In the genomic region with DNA sequence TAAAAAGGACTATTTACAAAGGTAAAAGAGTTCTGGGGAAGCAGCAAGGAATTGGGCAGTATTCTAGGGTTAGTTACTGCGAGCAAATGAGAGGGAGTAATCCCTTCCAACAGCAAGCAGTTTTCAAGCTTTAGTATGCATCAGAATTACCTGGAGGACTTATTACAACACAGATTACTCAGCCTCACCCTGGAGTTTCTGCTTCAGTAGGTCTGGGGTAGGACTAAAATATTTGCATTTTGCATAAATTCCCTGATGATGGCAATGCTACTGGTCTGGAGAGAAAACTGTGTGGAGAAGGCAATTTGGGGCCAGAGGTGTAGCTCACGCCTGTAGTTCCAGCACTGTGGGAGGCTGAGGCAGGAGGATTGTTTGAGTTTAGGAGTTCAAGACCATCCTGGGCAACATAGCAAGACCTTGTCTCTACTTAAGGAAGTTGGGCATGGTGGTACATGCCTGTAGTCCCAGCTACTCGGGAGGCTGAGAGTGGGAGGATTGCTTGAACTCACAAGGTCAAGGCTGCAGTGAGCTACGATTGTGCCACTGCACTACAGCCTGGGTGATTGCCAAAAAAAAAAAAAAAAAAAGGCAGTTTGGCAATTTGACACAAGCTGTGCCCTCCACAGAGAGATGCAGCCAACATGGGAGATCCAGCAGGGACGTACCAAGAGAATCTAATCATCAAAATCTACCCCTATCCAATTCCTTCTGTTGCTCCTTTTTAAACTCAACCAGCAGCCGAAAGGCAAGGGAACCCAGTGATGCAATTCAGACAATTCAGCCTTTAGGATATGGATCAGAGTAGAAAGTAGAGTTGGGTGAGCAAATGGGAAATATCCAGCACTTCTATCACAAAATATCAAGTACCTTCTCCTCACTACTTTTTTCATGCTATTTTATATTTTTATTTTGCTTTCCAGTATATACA, we compare ENCODE assay signal across 11 cellular contexts. TPM values are rescaled to one million over a fixed set of nuclear protein-coding genes. Genes with fewer than 3 reads are reported as not detected.
DNase-seq lines count a peak whose midpoint lies in the region; ATAC-seq and TF ChIP-seq lines count a peak whose summit lies in the region.
"Had no signal": no experiment of that assay in that cellular context is flagged by ENCODE, and none has a peak within 500 bp of the region (broad histone marks: within the 10 kb centered on the region; RNA-seq: fewer than 3 reads in every experiment).

No MANE protein-coding gene starts in this region.

- POLR2A ChIA-PET in Caco-2 (lab: Charles Lee) = no interaction called here
- POLR2A ChIA-PET in activated CD8-positive, alpha-beta T cell treated with anti-CD3 and anti-CD28 coated beads, Interleukin-2, amount 10 ng/mL, durations not matched to agents 7 days and 5 days (lab: Charles Lee) = interaction anchor here (0.5 to 3.0 kb wide), 6 partner anchors 20 to 543 kb away, joined by 3 to 18 read pairs (median 6); partner anchors contain the start of genes GABPB1 and TRPM7

- no peak overlapping the region for H3K14ac ChIP-seq in mesenchymal stem cell (ENCODE audit: low read length in 2 of 2)

- no peaks in the 10 kb centered on the region for H3K9me2 ChIP-seq in Karpas-422 (replicated peaks; ENCODE audit: insufficient read depth, low read length)

- H4K20me1 ChIP-seq in Karpas-422 (ENCODE audit: insufficient read depth, low read depth, low read length) = no peaks in the 10 kb centered on the region

- H3K4me2 ChIP-seq in Karpas-422 (ENCODE audit: low read depth, low read length, poor library complexity, severe bottlenecking) = peak overlapping the region; percentile 29
- no peak overlapping the region for H3K4me2 ChIP-seq in mesenchymal stem cell (ENCODE audit: low read length, poor library complexity, severe bottlenecking)

- H3K27me3 Mint-ChIP-seq in Caco-2 (ENCODE audit: insufficient read depth, unreplicated experiment) = no peaks in the 10 kb centered on the region
- no peaks in the 10 kb centered on the region for H3K27me3 Mint-ChIP-seq in activated CD8-positive, alpha-beta T cell treated with anti-CD3 and anti-CD28 coated beads, Interleukin-2, amount 10 ng/mL, durations not matched to agents 7 days and 5 days (ENCODE audit: low read depth)

- 74% methylated on average over 4 of the region's 6 CpGs for WGBS in mesenchymal stem cell
- 61% methylated on average over 6 of the region's 6 CpGs for whole genome bisulfite sequencing in right cardiac atrium

- H3K79me2 ChIP-seq in Karpas-422 (ENCODE audit: low read length) = no peaks in the 10 kb centered on the region

- H3K9ac ChIP-seq in Karpas-422 (ENCODE audit: low read length) = no peak overlapping the region
- H3K9ac ChIP-seq in mesenchymal stem cell (ENCODE audit: low read length) = peak overlapping the region; percentile 63

- no peaks in the 10 kb centered on the region for H3K36me3 ChIP-seq in Caco-2 (ENCODE audit: control insufficient read depth, insufficient read depth, low read length)
- H3K36me3 ChIP-seq in Karpas-422 (ENCODE audit: insufficient read depth, low read length) = no peaks in the 10 kb centered on the region
- no peaks in the 10 kb centered on the region for H3K36me3 ChIP-seq in mesenchymal stem cell (ENCODE audit: control insufficient read depth in 1 of 2, insufficient read depth in 2 of 2, low read depth in 1 of 2, low read length in 2 of 2)
- no peaks in the 10 kb centered on the region for H3K36me3 ChIP-seq in WERI-Rb-1
- H3K36me3 ChIP-seq: thyroid gland had no signal

- TF ChIP-seq CTCF in Caco-2 (IDR thresholded peaks at IDR 0.05; ENCODE audit: insufficient read depth in 1 of 2, low read depth in 1 of 2, low read length in 1 of 2, severe bottlenecking in 1 of 2, unreplicated experiment in 1 of 2) (no peak), WERI-Rb-1 (IDR thresholded peaks at IDR 0.05; ENCODE audit: low read depth, low read length) (no peak)

- ATAC-seq in activated CD8-positive, alpha-beta T cell treated with anti-CD3 and anti-CD28 coated beads, Interleukin-2, amount 10 ng/mL, durations not matched to agents 7 days and 5 days = no peak
- no peak for ATAC-seq in right cardiac atrium
- ATAC-seq in GM19452 (IDR thresholded peaks at IDR 0.05; ENCODE audit: unreplicated experiment) = no peak
- ATAC-seq in HG03039 (IDR thresholded peaks at IDR 0.05; ENCODE audit: unreplicated experiment) = no peak
- ATAC-seq: left ventricle myocardium superior had no signal

- H3K9me3 ChIP-seq in Caco-2 = peaks cover 1% of the 10 kb centered on the region
- H3K9me3 ChIP-seq in Karpas-422 (ENCODE audit: low read length) = no peaks in the 10 kb centered on the region
- H3K9me3 ChIP-seq in mesenchymal stem cell (ENCODE audit: control insufficient read depth, low read length) = no peaks in the 10 kb centered on the region
- H3K9me3 ChIP-seq in WERI-Rb-1 (ENCODE audit: severe bottlenecking) = no peaks in the 10 kb centered on the region
- no peaks in the 10 kb centered on the region for H3K9me3 ChIP-seq in right cardiac atrium (ENCODE audit: control insufficient read depth, low read length)
- H3K9me3 ChIP-seq: thyroid gland had no signal

- no peak overlapping the region for H4K91ac ChIP-seq in mesenchymal stem cell (ENCODE audit: low read length)

- H2AK5ac ChIP-seq in mesenchymal stem cell (ENCODE audit: low read length, severe bottlenecking) = peak overlapping the region; percentile 53

- no peaks in the 10 kb centered on the region for H3K9me3 Mint-ChIP-seq in Caco-2 (ENCODE audit: unreplicated experiment)
- H3K9me3 Mint-ChIP-seq in activated CD8-positive, alpha-beta T cell treated with anti-CD3 and anti-CD28 coated beads, Interleukin-2, amount 10 ng/mL, durations not matched to agents 7 days and 5 days (ENCODE audit: insufficient read depth) = no peaks in the 10 kb centered on the region

- H2AFZ ChIP-seq in Karpas-422 (ENCODE audit: low read length) = no peak overlapping the region
- H2AFZ ChIP-seq in mesenchymal stem cell (ENCODE audit: low read depth, low read length) = no peak overlapping the region

- no TSS peak for BruUV-seq in Caco-2 (replicated peaks; lab: Mats Ljungman, UMichigan)

- H3K27ac ChIP-seq in Karpas-422 (ENCODE audit: low read length) (no peak overlapping the region), mesenchymal stem cell (ENCODE audit: low read length, poor library complexity, severe bottlenecking) (no peak overlapping the region), WERI-Rb-1 (no peak overlapping the region), right cardiac atrium (ENCODE audit: low read length) (no peak overlapping the region)
- H3K27ac ChIP-seq: thyroid gland had no signal

- intact Hi-C loops in Caco-2 (cut with micrococcal nuclease; ENCODE audit: unreplicated experiment) (no loop called here), right cardiac atrium (cut with DNase I) (loop anchor here in 2 of 4 donors (10.0 kb wide), 2 partner anchors 207 to 217 kb away; no protein-coding TSS in a partner anchor)

- H3K4me1 ChIP-seq in Caco-2 (peaks cover 15% of the 10 kb centered on the region), Karpas-422 (ENCODE audit: low read length) (peaks cover 35% of the 10 kb centered on the region), mesenchymal stem cell (ENCODE audit: control insufficient read depth, insufficient read depth, low read depth, low read length) (peaks cover 8% of the 10 kb centered on the region), right cardiac atrium (ENCODE audit: control insufficient read depth, insufficient read depth, low read length) (no peaks in the 10 kb centered on the region)

- H3K23ac ChIP-seq in mesenchymal stem cell (ENCODE audit: low read length in 2 of 2) = no peak overlapping the region

- H3K27ac Mint-ChIP-seq in Caco-2 (ENCODE audit: unreplicated experiment) = peak overlapping the region; percentile 83
- peak overlapping the region; percentile 79 for H3K27ac Mint-ChIP-seq in activated CD8-positive, alpha-beta T cell treated with anti-CD3 and anti-CD28 coated beads, Interleukin-2, amount 10 ng/mL, durations not matched to agents 7 days and 5 days

- H3K4me3 ChIP-seq in Caco-2 (ENCODE audit: low read depth, low read length) (no peak overlapping the region), Karpas-422 (ENCODE audit: low read length) (no peak overlapping the region), mesenchymal stem cell (ENCODE audit: insufficient read depth in 1 of 2, low read depth in 1 of 2, low read length in 2 of 2) (no peak overlapping the region), WERI-Rb-1 (ENCODE audit: low read depth, low read length) (no peak overlapping the region), right cardiac atrium (ENCODE audit: low read length) (no peak overlapping the region)
- H3K4me3 ChIP-seq: thyroid gland had no signal

- peak overlapping the region; percentile 4 for H2BK120ac ChIP-seq in mesenchymal stem cell (ENCODE audit: low read depth, low read length)

- H3K4me1 Mint-ChIP-seq in Caco-2 (ENCODE audit: low read depth, unreplicated experiment) = peaks cover 24% of the 10 kb centered on the region
- H3K4me1 Mint-ChIP-seq in activated CD8-positive, alpha-beta T cell treated with anti-CD3 and anti-CD28 coated beads, Interleukin-2, amount 10 ng/mL, durations not matched to agents 7 days and 5 days (ENCODE audit: low read depth) = peaks cover 87% of the 10 kb centered on the region

- H3K27me3 ChIP-seq in Caco-2 (replicated peaks; ENCODE audit: control insufficient read depth, insufficient read depth, low read length) (no peaks in the 10 kb centered on the region), Karpas-422 (ENCODE audit: low read length) (no peaks in the 10 kb centered on the region), mesenchymal stem cell (ENCODE audit: control insufficient read depth in 1 of 2, insufficient read depth in 1 of 2, low read length in 2 of 2) (no peaks in the 10 kb centered on the region), WERI-Rb-1 (ENCODE audit: insufficient read depth, low read depth, severe bottlenecking) (no peaks in the 10 kb centered on the region), right cardiac atrium (ENCODE audit: control insufficient read depth, insufficient read depth) (no peaks in the 10 kb centered on the region)
- H3K27me3 ChIP-seq: thyroid gland had no signal

- H4K8ac ChIP-seq in mesenchymal stem cell (ENCODE audit: low read length) = peak overlapping the region; percentile 57

- no peak overlapping the region for H3K4me3 Mint-ChIP-seq in Caco-2 (ENCODE audit: unreplicated experiment)
- H3K4me3 Mint-ChIP-seq in activated CD8-positive, alpha-beta T cell treated with anti-CD3 and anti-CD28 coated beads, Interleukin-2, amount 10 ng/mL, durations not matched to agents 7 days and 5 days = no peak overlapping the region

- H2BK15ac ChIP-seq in mesenchymal stem cell (ENCODE audit: low read depth, poor library complexity, severe bottlenecking) = no peak overlapping the region

- H3K36me3 Mint-ChIP-seq in Caco-2 (ENCODE audit: insufficient read depth, unreplicated experiment) = peaks cover 7% of the 10 kb centered on the region
- H3K36me3 Mint-ChIP-seq in activated CD8-positive, alpha-beta T cell treated with anti-CD3 and anti-CD28 coated beads, Interleukin-2, amount 10 ng/mL, durations not matched to agents 7 days and 5 days (ENCODE audit: low read depth) = peaks cover 2% of the 10 kb centered on the region

- DNase-seq in Caco-2 (no peak), Karpas-422 (peak; percentile 55), mesenchymal stem cell (no peak), WERI-Rb-1 (no peak), right cardiac atrium (no peak)
- no peak for DNase-seq in activated CD8-positive, alpha-beta T cell treated with anti-CD3 and anti-CD28 coated beads, Interleukin-2, amount 10 ng/mL, durations not matched to agents 7 days and 5 days
- DNase-seq: activated T-cell treated with anti-CD3 and anti-CD28 coated beads for 4 hours, left ventricle myocardium superior, thyroid gland had no signal

- H3K4ac ChIP-seq in mesenchymal stem cell (ENCODE audit: low read depth in 1 of 2, low read length in 2 of 2) = peak overlapping the region in 1 of 2 experiments; percentile 52

- CTCF ChIA-PET in Caco-2 (lab: Charles Lee) = interaction anchor here (1.0 kb wide), 1 partner anchor 259 kb away, joined by 3 read pairs; no protein-coding TSS in a partner anchor
- CTCF ChIA-PET in activated CD8-positive, alpha-beta T cell treated with anti-CD3 and anti-CD28 coated beads, Interleukin-2, amount 10 ng/mL, durations not matched to agents 7 days and 5 days (lab: Charles Lee) = interaction anchor here (0.8 to 2.1 kb wide), 4 partner anchors 9 to 244 kb away, joined by 3 to 7 read pairs (median 4); no protein-coding TSS in a partner anchor

- H2BK12ac ChIP-seq in mesenchymal stem cell (ENCODE audit: low read length in 2 of 2) = no peak overlapping the region

- H2BK5ac ChIP-seq in mesenchymal stem cell (ENCODE audit: low read depth, low read length, poor library complexity, severe bottlenecking) = no peak overlapping the region

- no peaks in the 10 kb centered on the region for H3K79me1 ChIP-seq in mesenchymal stem cell (replicated peaks; ENCODE audit: low read length, poor library complexity, severe bottlenecking)

- peak overlapping the region in 1 of 2 experiments; percentile 16 for H3K18ac ChIP-seq in mesenchymal stem cell (ENCODE audit: low read depth in 1 of 2, low read length in 2 of 2)

RNA-seq across cellular contexts. Expression of gene AP4E1, which starts 27.1 kb away (rescaled TPM):
- total RNA-seq in Caco-2 (2022) = 15.9 and 17.9 TPM in 2 replicates
- total RNA-seq in Karpas-422 (2014; rRNA removed; shearing (Covaris generic); ENCODE audit: low replicate concordance) = 13.6 and 26.5 TPM in 2 replicates
- total RNA-seq in activated CD8-positive, alpha-beta T cell treated with anti-CD3 and anti-CD28 coated beads, Interleukin-2, amount 10 ng/mL, durations not matched to agents 7 days and 5 days = 10 to 100 TPM; 15.9 to 20.0 TPM
- polyA plus RNA-seq in mesenchymal stem cell (2013, experiment 1 of 2) = 3.7 TPM
- polyA plus RNA-seq in mesenchymal stem cell (2013, experiment 2 of 2) = 3.9 TPM
- 10 to 100 TPM in 1 of 4 donors, 1 to 10 TPM in 3; 6.0 to 10.6 (median 8.0) TPM for total RNA-seq in right cardiac atrium
- polyA plus RNA-seq in right cardiac atrium = 2.5 TPM
